Comparison of ENCODE assay signal across 18 cellular contexts in genomic region chr15:62547584-62547983, GRCh38.
DNase-seq lines count a peak whose midpoint lies in the region; ATAC-seq and TF ChIP-seq lines count a peak whose summit lies in the region.
"Had no signal": no experiment of that assay in that cellular context is flagged by ENCODE, and none has a peak within 500 bp of the region (broad histone marks: within the 10 kb centered on the region; RNA-seq: fewer than 3 reads in every experiment).

No MANE protein-coding gene starts in this region.

- TF ChIP-seq CTCF in lower leg skin (IDR thresholded peaks at IDR 0.05) (no peak), gastrocnemius medialis (IDR thresholded peaks at IDR 0.05 in 4 of 5, conservative IDR thresholded peaks at IDR 0.05 in 1 of 5) (no peak)

- peaks cover 34 to 51% of the 10 kb centered on the region in 2 donors for H3K4me1 ChIP-seq in gastrocnemius medialis

- 52 to 58% methylated on average over 3 of the region's 3 CpGs for WGBS in lower leg skin, 2 donors

- H3K27ac ChIP-seq in gastrocnemius medialis = peak overlapping the region; percentile 54 to 84 (median 75)
- H3K27ac ChIP-seq: 22Rv1 had no signal

- no peaks in the 10 kb centered on the region for H3K27me3 ChIP-seq in gastrocnemius medialis

- DNase-seq in Right ventricle myocardium inferior (ENCODE audit: missing footprints) = no peak
- DNase-seq in cardiac septum (ENCODE audit: low spot score) = no peak
- DNase-seq in lower leg skin (ENCODE audit: low spot score in 2 of 2) = peak; percentile 43 to 89
- DNase-seq in gastrocnemius medialis = peak; percentile 40 to 62
- no peak for DNase-seq in NCI-H510A (lab: John Stamatoyannopoulos, UW)
- no peak for DNase-seq in cerebellum (ENCODE audit: low spot score)
- DNase-seq in erythroblast (lab: John Stamatoyannopoulos, UW) = no peak
- DNase-seq: DMS79, KBM-7, NCI-H1105 treated with DMSO at 0.1 percent for 48 hours, NCI-H1694 treated with DMSO at 0.1 percent for 48 hours, NCI-H510A treated with DMSO at 0.1 percent for 48 hours, NCI-H774, OCI-M1, RPMI8226 had no signal

- H3K36me3 ChIP-seq in gastrocnemius medialis = no peaks in the 10 kb centered on the region

- H3K9me3 ChIP-seq in gastrocnemius medialis = no peaks in the 10 kb centered on the region

- intact Hi-C loops in Right ventricle myocardium inferior (cut with DNase I) = loop anchor here (5.0 kb wide), 2 partner anchors 75 to 155 kb away; partner anchors contain the start of gene TLN2
- intact Hi-C loops in cardiac septum (cut with DNase I) = no loop called here
- intact Hi-C loops in lower leg skin (cut with DNase I; ENCODE audit: low total_unique reads) = no loop called here
- intact Hi-C loops in gastrocnemius medialis (cut with DNase I; ENCODE audit: low total_unique reads) = loop anchor here (1.0 to 5.0 kb wide), 3 partner anchors 75 to 156 kb away; no protein-coding TSS in a partner anchor

- ATAC-seq in Right ventricle myocardium inferior = peak; percentile 32
- ATAC-seq in gastrocnemius medialis = peak; percentile 72 to 73
- ATAC-seq in HG02884 (IDR thresholded peaks at IDR 0.05; ENCODE audit: unreplicated experiment) = no peak
- ATAC-seq: HepG2 had no signal

- H3K4me3 ChIP-seq in lower leg skin (ENCODE audit: low read depth, poor library complexity, severe bottlenecking) (no peak overlapping the region), gastrocnemius medialis (peak overlapping the region in 3 of 4 donors; percentile 2 to 23 (median 17))

- in situ Hi-C loops in gastrocnemius medialis (cut with MboI; ENCODE audit: low sequenced_read_pairs in 4 of 4) = no loop called here

- no peak for TF ChIP-seq POLR2A in lower leg skin (IDR thresholded peaks at IDR 0.05)
- no peak for TF ChIP-seq POLR2A in gastrocnemius medialis (IDR thresholded peaks at IDR 0.05)
- TF ChIP-seq POLR2A in erythroblast (IDR thresholded peaks at IDR 0.05; ENCODE audit: low read length) = no peak

Comparison
In these comparisons a context has a peak if more than half of its experiments do, and no peak if none do; other contexts are left out.
1. intact Hi-C loops: an anchor here in Right ventricle myocardium inferior (5.0 kb wide) and gastrocnemius medialis (1.0 to 5.0 kb wide); none called in cardiac septum and lower leg skin.
2. DNase-seq: peak in lower leg skin (2 of 2) and gastrocnemius medialis (2 of 2); none in Right ventricle myocardium inferior (single experiment), cardiac septum (single experiment), NCI-H510A (single experiment), cerebellum (single experiment) and erythroblast (0 of 2).